In the genomic region with DNA sequence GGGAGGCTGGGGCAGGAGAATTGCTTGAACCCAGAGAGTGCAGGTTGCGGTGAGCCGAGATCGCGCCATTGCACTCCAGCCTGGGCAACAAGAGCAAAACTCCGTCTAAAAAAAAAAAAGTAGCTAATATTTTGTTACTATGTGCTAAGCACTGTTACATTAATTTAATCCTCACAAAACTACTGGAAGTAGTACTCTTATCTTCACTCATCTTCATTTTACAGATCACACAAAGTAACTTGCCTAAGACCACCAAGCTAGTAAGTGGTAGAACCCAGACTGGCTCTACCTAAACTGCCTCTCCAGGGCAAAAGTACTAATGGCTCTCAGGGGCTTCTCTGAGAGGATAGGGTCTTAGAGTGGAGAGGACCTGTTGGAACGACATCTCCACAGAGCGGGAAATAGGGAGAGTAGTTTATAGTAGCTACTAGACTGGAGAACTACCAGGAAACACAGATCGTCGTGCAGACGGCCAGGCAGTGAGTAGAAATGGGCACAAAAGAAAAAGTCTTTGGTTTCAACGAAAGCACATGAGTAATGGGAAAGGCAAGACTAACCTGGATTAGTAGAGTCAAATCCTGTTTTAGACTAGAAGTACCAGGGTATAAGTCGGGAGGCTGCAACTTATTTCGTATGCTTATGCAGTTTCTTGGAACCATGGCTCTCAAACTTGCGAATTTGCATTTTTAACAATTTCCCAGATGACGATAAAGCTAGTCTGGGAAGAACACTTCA, we compare ENCODE assay signal across 8 cellular contexts. TPM values are rescaled to one million over a fixed set of nuclear protein-coding genes. Genes with fewer than 3 reads are reported as not detected.
DNase-seq lines count a peak whose midpoint lies in the region; ATAC-seq and TF ChIP-seq lines count a peak whose summit lies in the region.

No MANE protein-coding gene starts in this region.

- H3K9me2 ChIP-seq in neural cell (ENCODE audit: insufficient read depth, low read length): no peaks in the 10 kb centered on the region

- H3K9me3 Mint-ChIP-seq in CD4-positive, CD25-positive, alpha-beta regulatory T cell: no peaks in the 10 kb centered on the region
- H3K9me3 Mint-ChIP-seq in dendritic cell treated with granulocyte-macrophage colony-stimulating factor and Interleukin-4, amounts not matched to agents 40 ng/mL and 50 ng/mL, for 4 days: no peaks in the 10 kb centered on the region

- ATAC-seq in CD4-positive, CD25-positive, alpha-beta regulatory T cell (ENCODE audit: low read depth in 2 of 2): no peak
- ATAC-seq in HG03571 (IDR thresholded peaks at IDR 0.05; ENCODE audit: unreplicated experiment): no peak

- H3K27me3 Mint-ChIP-seq in CD4-positive, CD25-positive, alpha-beta regulatory T cell: no peaks in the 10 kb centered on the region
- H3K27me3 Mint-ChIP-seq in dendritic cell treated with granulocyte-macrophage colony-stimulating factor and Interleukin-4, amounts not matched to agents 40 ng/mL and 50 ng/mL, for 4 days: no peaks in the 10 kb centered on the region

- peak overlapping the region; percentile 79 to 94 (median 94) for H3K27ac Mint-ChIP-seq in CD4-positive, CD25-positive, alpha-beta regulatory T cell
- H3K27ac Mint-ChIP-seq in dendritic cell treated with granulocyte-macrophage colony-stimulating factor and Interleukin-4, amounts not matched to agents 40 ng/mL and 50 ng/mL, for 4 days: peak overlapping the region; percentile 97

- no peaks in the 10 kb centered on the region for H4K20me1 ChIP-seq in neural cell (ENCODE audit: insufficient read depth)

- peak overlapping the region; percentile 93 for H3K27ac ChIP-seq in CD4-positive, CD25-positive, alpha-beta regulatory T cell (ENCODE audit: insufficient read depth, low read length, poor library complexity, severe bottlenecking)
- H3K27ac ChIP-seq in neural cell (ENCODE audit: low read length): no peak overlapping the region

- peak overlapping the region; percentile 89 to 99 (median 92) for H3K4me3 Mint-ChIP-seq in CD4-positive, CD25-positive, alpha-beta regulatory T cell
- peak overlapping the region; percentile 94 for H3K4me3 Mint-ChIP-seq in dendritic cell treated with granulocyte-macrophage colony-stimulating factor and Interleukin-4, amounts not matched to agents 40 ng/mL and 50 ng/mL, for 4 days

- TF ChIP-seq RAD21 in neural cell (conservative IDR thresholded peaks at IDR 0.05): no peak

- no peak overlapping the region for H3K9ac ChIP-seq in neural cell (ENCODE audit: low read length)

- no peaks in the 10 kb centered on the region for H3K9me3 ChIP-seq in CD4-positive, CD25-positive, alpha-beta regulatory T cell (ENCODE audit: control insufficient read depth in 2 of 2, low read length in 2 of 2)
- no peaks in the 10 kb centered on the region for H3K9me3 ChIP-seq in neural cell (ENCODE audit: low read length)

- H3K27me3 ChIP-seq in CD4-positive, CD25-positive, alpha-beta regulatory T cell (ENCODE audit: control insufficient read depth, insufficient read depth, low read length): no peaks in the 10 kb centered on the region
- no peaks in the 10 kb centered on the region for H3K27me3 ChIP-seq in neural cell (ENCODE audit: insufficient read depth, low read depth, low read length)

- H3K36me3 ChIP-seq in CD4-positive, CD25-positive, alpha-beta regulatory T cell (ENCODE audit: control insufficient read depth, insufficient read depth, low read length): no peaks in the 10 kb centered on the region
- H3K36me3 ChIP-seq in neural cell (ENCODE audit: insufficient read depth, low read length): no peaks in the 10 kb centered on the region

- DNase-seq in CD4-positive, CD25-positive, alpha-beta regulatory T cell: no peak
- no peak for DNase-seq in LNCaP clone FGC (ENCODE audit: low read depth)
- DNase-seq in NCI-H1436 (lab: John Stamatoyannopoulos, UW): no peak
- no peak for DNase-seq in NCI-H128 (lab: John Stamatoyannopoulos, UW; ENCODE audit: unreplicated experiment)
- no peak for DNase-seq in GM10266 (ENCODE audit: extremely low spot score)

- H3F3A ChIP-seq in neural cell (ENCODE audit: insufficient read depth, low read length, poor library complexity, severe bottlenecking): no peaks in the 10 kb centered on the region

- intact Hi-C loops in dendritic cell treated with granulocyte-macrophage colony-stimulating factor and Interleukin-4, amounts not matched to agents 40 ng/mL and 50 ng/mL, for 4 days (cut with micrococcal nuclease): loop anchor here (10.0 kb wide), 1 partner anchor 153 kb away; a partner anchor contains a TSS

- H3K4me1 Mint-ChIP-seq in CD4-positive, CD25-positive, alpha-beta regulatory T cell: peaks cover 27 to 61% (median 40%) of the 10 kb centered on the region in 4 donors
- peaks cover 38% of the 10 kb centered on the region for H3K4me1 Mint-ChIP-seq in dendritic cell treated with granulocyte-macrophage colony-stimulating factor and Interleukin-4, amounts not matched to agents 40 ng/mL and 50 ng/mL, for 4 days (ENCODE audit: low read depth)

- peaks cover 31% of the 10 kb centered on the region for H3K4me1 ChIP-seq in CD4-positive, CD25-positive, alpha-beta regulatory T cell (ENCODE audit: control insufficient read depth, insufficient read depth, low read length, poor library complexity, severe bottlenecking)

- no peak overlapping the region for H2AFZ ChIP-seq in neural cell (ENCODE audit: low read depth, low read length)

- peaks cover 21% of the 10 kb centered on the region for H3K36me3 Mint-ChIP-seq in CD4-positive, CD25-positive, alpha-beta regulatory T cell
- peaks cover 31% of the 10 kb centered on the region for H3K36me3 Mint-ChIP-seq in dendritic cell treated with granulocyte-macrophage colony-stimulating factor and Interleukin-4, amounts not matched to agents 40 ng/mL and 50 ng/mL, for 4 days (ENCODE audit: low read depth)

- peaks cover 11% of the 10 kb centered on the region for H3K79me2 ChIP-seq in neural cell (replicated peaks; ENCODE audit: insufficient read depth, low read length)

- peak overlapping the region; percentile 36 for H3K4me2 ChIP-seq in neural cell (ENCODE audit: low read length)

- TF ChIP-seq CTCF in LNCaP clone FGC (IDR thresholded peaks at IDR 0.05; ENCODE audit: control insufficient read depth, extremely low read depth, insufficient read depth): no peak
- TF ChIP-seq CTCF in neural cell (IDR thresholded peaks at IDR 0.05; ENCODE audit: poor library complexity, severe bottlenecking): no peak
- no peak for TF ChIP-seq CTCF in GM10266 (IDR thresholded peaks at IDR 0.05; ENCODE audit: control insufficient read depth, insufficient read depth, low read depth, missing control alignments)

- TF ChIP-seq EP300 in neural cell (conservative IDR thresholded peaks at IDR 0.05; ENCODE audit: poor library complexity, severe bottlenecking): no peak

- H3K4me3 ChIP-seq in CD4-positive, CD25-positive, alpha-beta regulatory T cell (ENCODE audit: low read depth, low read length): peak overlapping the region; percentile 92
- H3K4me3 ChIP-seq in LNCaP clone FGC (ENCODE audit: low read depth, low read length) (peak overlapping the region; percentile 75), neural cell (ENCODE audit: low read length) (peak overlapping the region; percentile 83)

TF ChIP-seq in neural cell, 6 proteins besides CTCF, POLR2A, EP300 and RAD21:
- TF ChIP-seq POLR2AphosphoS5 (IDR thresholded peaks at IDR 0.05) (no peak), MXI1 (conservative IDR thresholded peaks at IDR 0.05; ENCODE audit: poor library complexity, severe bottlenecking) (no peak), SMC3 (conservative IDR thresholded peaks at IDR 0.05; ENCODE audit: poor library complexity) (no peak), TAF1 (IDR thresholded peaks at IDR 0.05; ENCODE audit: low read depth) (no peak), EZH2 (IDR thresholded peaks at IDR 0.05; ENCODE audit: borderline replicate concordance, insufficient read depth, low read length, poor library complexity, severe bottlenecking) (no peak)
- TF ChIP-seq, protein P1, sequence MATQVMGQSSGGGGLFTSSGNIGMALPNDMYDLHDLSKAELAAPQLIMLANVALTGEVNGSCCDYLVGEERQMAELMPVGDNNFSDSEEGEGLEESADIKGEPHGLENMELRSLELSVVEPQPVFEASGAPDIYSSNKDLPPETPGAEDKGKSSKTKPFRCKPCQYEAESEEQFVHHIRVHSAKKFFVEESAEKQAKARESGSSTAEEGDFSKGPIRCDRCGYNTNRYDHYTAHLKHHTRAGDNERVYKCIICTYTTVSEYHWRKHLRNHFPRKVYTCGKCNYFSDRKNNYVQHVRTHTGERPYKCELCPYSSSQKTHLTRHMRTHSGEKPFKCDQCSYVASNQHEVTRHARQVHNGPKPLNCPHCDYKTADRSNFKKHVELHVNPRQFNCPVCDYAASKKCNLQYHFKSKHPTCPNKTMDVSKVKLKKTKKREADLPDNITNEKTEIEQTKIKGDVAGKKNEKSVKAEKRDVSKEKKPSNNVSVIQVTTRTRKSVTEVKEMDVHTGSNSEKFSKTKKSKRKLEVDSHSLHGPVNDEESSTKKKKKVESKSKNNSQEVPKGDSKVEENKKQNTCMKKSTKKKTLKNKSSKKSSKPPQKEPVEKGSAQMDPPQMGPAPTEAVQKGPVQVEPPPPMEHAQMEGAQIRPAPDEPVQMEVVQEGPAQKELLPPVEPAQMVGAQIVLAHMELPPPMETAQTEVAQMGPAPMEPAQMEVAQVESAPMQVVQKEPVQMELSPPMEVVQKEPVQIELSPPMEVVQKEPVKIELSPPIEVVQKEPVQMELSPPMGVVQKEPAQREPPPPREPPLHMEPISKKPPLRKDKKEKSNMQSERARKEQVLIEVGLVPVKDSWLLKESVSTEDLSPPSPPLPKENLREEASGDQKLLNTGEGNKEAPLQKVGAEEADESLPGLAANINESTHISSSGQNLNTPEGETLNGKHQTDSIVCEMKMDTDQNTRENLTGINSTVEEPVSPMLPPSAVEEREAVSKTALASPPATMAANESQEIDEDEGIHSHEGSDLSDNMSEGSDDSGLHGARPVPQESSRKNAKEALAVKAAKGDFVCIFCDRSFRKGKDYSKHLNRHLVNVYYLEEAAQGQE (IDR thresholded peaks at IDR 0.05; ENCODE audit: borderline replicate concordance): no peak

RNA-seq across cellular contexts. Expression of a gene that starts 1.4 kb away (rescaled TPM):
- total RNA-seq in CD4-positive, CD25-positive, alpha-beta regulatory T cell: 19.7 TPM
- 10 to 100 TPM; 12.3 to 15.4 (median 13.4) TPM for polyA plus RNA-seq in CD4-positive, CD25-positive, alpha-beta regulatory T cell
- polyA plus RNA-seq in neural cell: 27.8 and 28.7 TPM in 2 replicates
- 32.9 and 35.0 TPM in 2 replicates for polyA minus RNA-seq in neural cell
